In the genomic region with DNA sequence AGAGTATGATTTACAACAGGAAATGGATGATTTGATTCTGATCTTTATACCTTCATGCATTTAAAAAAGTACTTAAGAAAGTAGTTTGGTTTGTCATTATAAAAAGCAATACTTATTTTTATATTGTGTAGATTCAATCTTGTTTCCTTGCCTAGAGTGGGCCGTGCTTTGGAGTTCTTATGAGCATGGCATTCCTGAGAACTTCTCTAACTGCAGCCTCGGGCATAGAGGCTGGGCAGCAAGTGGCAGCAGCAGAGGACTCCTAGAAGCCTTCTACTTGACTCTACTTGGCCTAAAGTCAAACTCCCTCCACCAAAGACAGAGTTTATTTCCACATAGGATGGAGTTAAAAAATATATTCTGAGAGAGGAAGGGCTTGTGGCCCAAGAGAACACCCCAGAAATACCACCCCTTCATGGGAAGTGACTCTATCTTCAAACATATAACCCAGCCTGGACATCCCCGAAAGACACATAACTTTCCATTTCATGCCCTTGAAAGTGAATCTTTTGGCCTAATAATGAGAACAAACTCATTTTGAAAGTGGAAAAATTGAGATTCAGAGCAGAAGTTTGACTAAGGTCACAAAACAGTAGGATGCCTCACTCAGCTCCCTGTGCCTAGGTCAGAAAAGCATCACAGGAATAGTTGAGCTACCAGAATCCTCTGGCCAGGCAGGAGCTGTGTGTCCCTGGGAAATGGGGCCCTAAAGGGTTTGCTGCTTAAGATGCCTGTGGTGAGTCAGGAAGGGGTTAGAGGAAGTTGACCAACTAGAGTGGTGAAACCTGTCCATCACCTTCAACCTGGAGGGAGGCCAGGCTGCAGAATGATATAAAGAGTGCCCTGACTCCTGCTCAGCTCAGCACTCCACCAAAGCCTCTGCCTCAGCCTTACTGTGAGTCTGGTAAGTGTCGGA, we compare ENCODE assay signal across 13 cellular contexts. TPM values are rescaled to one million over a fixed set of nuclear protein-coding genes. Genes with fewer than 3 reads are reported as not detected.
DNase-seq lines count a peak whose midpoint lies in the region; ATAC-seq and TF ChIP-seq lines count a peak whose summit lies in the region.
"Had no signal": no experiment of that assay in that cellular context is flagged by ENCODE, and none has a peak within 500 bp of the region (broad histone marks: within the 10 kb centered on the region; RNA-seq: fewer than 3 reads in every experiment).

A gene with protein sequence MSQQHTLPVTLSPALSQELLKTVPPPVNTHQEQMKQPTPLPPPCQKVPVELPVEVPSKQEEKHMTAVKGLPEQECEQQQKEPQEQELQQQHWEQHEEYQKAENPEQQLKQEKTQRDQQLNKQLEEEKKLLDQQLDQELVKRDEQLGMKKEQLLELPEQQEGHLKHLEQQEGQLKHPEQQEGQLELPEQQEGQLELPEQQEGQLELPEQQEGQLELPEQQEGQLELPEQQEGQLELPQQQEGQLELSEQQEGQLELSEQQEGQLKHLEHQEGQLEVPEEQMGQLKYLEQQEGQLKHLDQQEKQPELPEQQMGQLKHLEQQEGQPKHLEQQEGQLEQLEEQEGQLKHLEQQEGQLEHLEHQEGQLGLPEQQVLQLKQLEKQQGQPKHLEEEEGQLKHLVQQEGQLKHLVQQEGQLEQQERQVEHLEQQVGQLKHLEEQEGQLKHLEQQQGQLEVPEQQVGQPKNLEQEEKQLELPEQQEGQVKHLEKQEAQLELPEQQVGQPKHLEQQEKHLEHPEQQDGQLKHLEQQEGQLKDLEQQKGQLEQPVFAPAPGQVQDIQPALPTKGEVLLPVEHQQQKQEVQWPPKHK (plus strand): TSS at position 861 of the 916 bp plus-strand sequence. CDS start 1,252 bp downstream, outside the sequence.

- RAD21 ChIA-PET in HCT116 (lab: Charles Lee; ENCODE audit: low non-redundant PET in 1 of 2, low total read pairs in 2 of 2, uncharacterized antibody in 2 of 2, unreplicated experiment in 2 of 2) = no interaction called here

- H4K20me1 ChIP-seq in HCT116 (ENCODE audit: insufficient read depth) (no peaks in the 10 kb centered on the region), SK-N-SH (ENCODE audit: insufficient read depth) (no peaks in the 10 kb centered on the region)

- H3K9ac ChIP-seq in HCT116 (ENCODE audit: low read length) (no peak within 1 kb of the TSS), SK-N-SH (peak within 1 kb of the TSS; percentile 71; the same call in 1 of the 2 replicates)

- H3K9me3 Mint-ChIP-seq in naive thymus-derived CD4-positive, alpha-beta T cell = peaks cover 0 to 10% (median 3%) of the 10 kb centered on the region in 11 donors
- H3K9me3 Mint-ChIP-seq: activated naive CD4-positive, alpha-beta T cell treated with anti-CD3 and anti-CD28 coated beads, Interleukin-2, amount 10 ng/mL, durations not matched to agents 7 days and 5 days; natural killer cell treated with Interleukin-12 subunit alpha and Interleukin-12 subunit beta and Interleukin-15 and Interleukin-18, amount 100 ng/mL, for 72 hours had no signal

- intact Hi-C loops in HCT116 (cut with micrococcal nuclease) = no loop called here
- intact Hi-C loops in naive thymus-derived CD4-positive, alpha-beta T cell (cut with micrococcal nuclease) = no loop called here

- TF ChIP-seq RAD21 in HCT116 (IDR thresholded peaks at IDR 0.05; ENCODE audit: low read depth) (no peak), SK-N-SH (IDR thresholded peaks at IDR 0.05; ENCODE audit: low read length) (no peak)

- no peak within 1 kb of the TSS for H3K27ac Mint-ChIP-seq in naive thymus-derived CD4-positive, alpha-beta T cell
- H3K27ac Mint-ChIP-seq: activated naive CD4-positive, alpha-beta T cell treated with anti-CD3 and anti-CD28 coated beads, Interleukin-2, amount 10 ng/mL, durations not matched to agents 7 days and 5 days had no signal

- H3K36me3 ChIP-seq in HCT116 (ENCODE audit: control insufficient read depth in 1 of 2, insufficient read depth in 2 of 2, low read length in 2 of 2) = no peaks in the 10 kb centered on the region
- no peaks in the 10 kb centered on the region for H3K36me3 ChIP-seq in SK-N-SH (replicated peaks in 1 of 2; ENCODE audit: control insufficient read depth in 1 of 2, insufficient read depth in 2 of 2, low read length in 1 of 2)
- H3K36me3 ChIP-seq in naive thymus-derived CD4-positive, alpha-beta T cell (ENCODE audit: control insufficient read depth in 2 of 3, insufficient read depth in 3 of 3, low read length in 3 of 3) = no peaks in the 10 kb centered on the region
- H3K36me3 ChIP-seq: spleen had no signal

- H3K79me2 ChIP-seq in HCT116 (ENCODE audit: insufficient read depth, low read length) = no peaks in the 10 kb centered on the region
- H3K79me2 ChIP-seq in SK-N-SH (ENCODE audit: insufficient read depth) = no peaks in the 10 kb centered on the region

- H2AFZ ChIP-seq in HCT116 (ENCODE audit: low read depth, low read length, poor library complexity, severe bottlenecking) = no peak within 1 kb of the TSS
- H2AFZ ChIP-seq in SK-N-SH (ENCODE audit: low read depth) = peak within 1 kb of the TSS; percentile 73

- no peaks in the 10 kb centered on the region for H3K36me3 Mint-ChIP-seq in naive thymus-derived CD4-positive, alpha-beta T cell
- H3K36me3 Mint-ChIP-seq: activated naive CD4-positive, alpha-beta T cell treated with anti-CD3 and anti-CD28 coated beads, Interleukin-2, amount 10 ng/mL, durations not matched to agents 7 days and 5 days; CD14-positive monocyte; natural killer cell treated with Interleukin-12 subunit alpha and Interleukin-12 subunit beta and Interleukin-15 and Interleukin-18, amount 100 ng/mL, for 72 hours had no signal

- BruUV-seq in HCT116 (replicated peaks; lab: Mats Ljungman, UMichigan) = no TSS peak

- TF ChIP-seq CTCF in GM12865 (IDR thresholded peaks at IDR 0.05; ENCODE audit: insufficient read depth, low read depth, low read length, missing control alignments) (no peak), HCT116 (IDR thresholded peaks at IDR 0.05 in 2 of 3, conservative IDR thresholded peaks at IDR 0.05 in 1 of 3; ENCODE audit: borderline replicate concordance in 1 of 3, insufficient read depth in 1 of 3, low read depth in 2 of 3, low read length in 2 of 3) (no peak), SK-N-SH (IDR thresholded peaks at IDR 0.05) (no peak)

- no peaks in the 10 kb centered on the region for H3K9me2 ChIP-seq in HCT116 (ENCODE audit: insufficient read depth)
- no peaks in the 10 kb centered on the region for H3K9me2 ChIP-seq in SK-N-SH

- no peak within 1 kb of the TSS for H3K27ac ChIP-seq in HCT116 (ENCODE audit: low read depth, low read length)
- peak within 1 kb of the TSS in 1 of 2 experiments; percentile 99; a peak in 2 of 4 replicates for H3K27ac ChIP-seq in SK-N-SH (ENCODE audit: low read depth in 2 of 2, low read length in 1 of 2)
- H3K27ac ChIP-seq in naive thymus-derived CD4-positive, alpha-beta T cell (ENCODE audit: low read depth, low read length) = no peak within 1 kb of the TSS
- H3K27ac ChIP-seq: spleen had no signal

- H3K4me3 Mint-ChIP-seq in naive thymus-derived CD4-positive, alpha-beta T cell = no peak within 1 kb of the TSS
- H3K4me3 Mint-ChIP-seq: activated naive CD4-positive, alpha-beta T cell treated with anti-CD3 and anti-CD28 coated beads, Interleukin-2, amount 10 ng/mL, durations not matched to agents 7 days and 5 days; CD14-positive monocyte had no signal

- ATAC-seq in HCT116 = peak; percentile 33; the same call in 1 of the 2 replicates
- ATAC-seq in naive thymus-derived CD4-positive, alpha-beta T cell = no peak
- ATAC-seq: natural killer cell treated with Interleukin-12 subunit alpha and Interleukin-12 subunit beta and Interleukin-15 and Interleukin-18, amount 100 ng/mL, for 72 hours had no signal

- peaks cover 0 to 5% (median 0%) of the 10 kb centered on the region in 7 donors for H3K4me1 Mint-ChIP-seq in naive thymus-derived CD4-positive, alpha-beta T cell
- H3K4me1 Mint-ChIP-seq: activated naive CD4-positive, alpha-beta T cell treated with anti-CD3 and anti-CD28 coated beads, Interleukin-2, amount 10 ng/mL, durations not matched to agents 7 days and 5 days; CD14-positive monocyte had no signal

- H3K9me3 ChIP-seq in HCT116 (ENCODE audit: control insufficient read depth in 1 of 2, insufficient read depth in 1 of 2, low read depth in 1 of 2, low read length in 2 of 2) (no peaks in the 10 kb centered on the region), SK-N-SH (no peaks in the 10 kb centered on the region)
- H3K9me3 ChIP-seq in naive thymus-derived CD4-positive, alpha-beta T cell (ENCODE audit: control insufficient read depth in 2 of 3, low read length in 3 of 3) = peaks cover 0 to 7% (median 0%) of the 10 kb centered on the region in 3 experiments

- peaks cover 49% of the 10 kb centered on the region for H3K27me3 ChIP-seq in HCT116 (ENCODE audit: insufficient read depth, low read length)
- no peaks in the 10 kb centered on the region for H3K27me3 ChIP-seq in SK-N-SH (ENCODE audit: insufficient read depth)
- peaks cover 0 to 5% of the 10 kb centered on the region in 2 donors for H3K27me3 ChIP-seq in naive thymus-derived CD4-positive, alpha-beta T cell (ENCODE audit: control insufficient read depth in 2 of 2, insufficient read depth in 2 of 2, low read length in 2 of 2)

- H3K4me1 ChIP-seq in HCT116 (ENCODE audit: control insufficient read depth in 1 of 2, insufficient read depth in 2 of 2, low read length in 2 of 2) = peaks cover 0 to 28% of the 10 kb centered on the region in 2 experiments; a peak in 1 of 4 replicates
- peaks cover 0 to 30% of the 10 kb centered on the region in 2 experiments; a peak in 2 of 4 replicates for H3K4me1 ChIP-seq in SK-N-SH (ENCODE audit: control insufficient read depth in 1 of 2, insufficient read depth in 2 of 2, low read depth in 1 of 2, low read length in 1 of 2)
- H3K4me1 ChIP-seq in naive thymus-derived CD4-positive, alpha-beta T cell (ENCODE audit: control insufficient read depth in 2 of 2, insufficient read depth in 2 of 2, low read length in 2 of 2) = no peaks in the 10 kb centered on the region
- H3K4me1 ChIP-seq: spleen had no signal

- POLR2A ChIA-PET in HCT116 (lab: Charles Lee) (no interaction called here), SK-N-SH (lab: Yijun Ruan, JAX) (no interaction called here)
- POLR2A ChIA-PET in naive thymus-derived CD4-positive, alpha-beta T cell (lab: Charles Lee) = no interaction called here

- CTCF ChIA-PET in HCT116 (lab: Charles Lee) (no interaction called here), SK-N-SH (lab: Yijun Ruan, JAX) (no interaction called here)
- CTCF ChIA-PET in naive thymus-derived CD4-positive, alpha-beta T cell (lab: Charles Lee) = no interaction called here

- H3K4me2 ChIP-seq in HCT116 (ENCODE audit: low read length) (no peak within 1 kb of the TSS; the same call in 1 of the 2 replicates), SK-N-SH (peak within 1 kb of the TSS; percentile 61)

- WGBS in SK-N-SH (ENCODE audit: low lambda C conversion rate) = 26% methylated on average over 4 of the region's 4 CpGs

- no peak for TF ChIP-seq POLR2A in HCT116 (IDR thresholded peaks at IDR 0.05; ENCODE audit: borderline replicate concordance, extremely low read depth, insufficient read depth, insufficient read length)

- H3F3A ChIP-seq in SK-N-SH (replicated peaks; ENCODE audit: insufficient read depth) = peaks cover 35% of the 10 kb centered on the region

- DNase-seq in GM12865 (ENCODE audit: low read depth) (peak; percentile 68), HCT116 (ENCODE audit: low read depth, low spot score) (peak; percentile 8), SK-N-SH (no peak), renal cortical epithelial cell (ENCODE audit: low read depth) (peak; percentile 40), kidney glomerular epithelial cell (lab: John Stamatoyannopoulos, UW) (no peak), NCI-H345 (lab: John Stamatoyannopoulos, UW) (no peak)
- DNase-seq in naive thymus-derived CD4-positive, alpha-beta T cell = no peak
- DNase-seq in stimulated activated naive CD4-positive, alpha-beta T cell treated with Interleukin-2 at 50 U/mL for 16 hours (lab: John Stamatoyannopoulos, UW) = no peak
- DNase-seq: activated CD4-positive, alpha-beta T cell treated with anti-CD3 and anti-CD28 coated beads, Interleukin-2, amount 50 U/mL, for 4 hours; activated naive CD4-positive, alpha-beta T cell treated with anti-CD3 and anti-CD28 coated beads, Interleukin-2, amount 10 ng/mL, durations not matched to agents 7 days and 5 days; spleen had no signal

- H3K4me3 ChIP-seq in GM12865 (ENCODE audit: low read depth, low read length) = peak within 1 kb of the TSS; percentile 29
- H3K4me3 ChIP-seq in HCT116 (replicated peaks in 1 of 2; ENCODE audit: low read depth in 1 of 2, low read length in 2 of 2) = no peak within 1 kb of the TSS
- H3K4me3 ChIP-seq in SK-N-SH (ENCODE audit: low read depth in 2 of 2, low read length in 1 of 2) = no peak within 1 kb of the TSS; a peak in 1 of 4 replicates
- no peak within 1 kb of the TSS for H3K4me3 ChIP-seq in naive thymus-derived CD4-positive, alpha-beta T cell (ENCODE audit: low read length)
- H3K4me3 ChIP-seq: spleen had no signal

- TF ChIP-seq EP300 in SK-N-SH (IDR thresholded peaks at IDR 0.05; ENCODE audit: borderline replicate concordance in 1 of 2, low read depth in 1 of 2, low read length in 1 of 2) = no peak

- H3K27me3 Mint-ChIP-seq in naive thymus-derived CD4-positive, alpha-beta T cell = peaks cover 14 to 55% (median 45%) of the 10 kb centered on the region in 5 donors

RNA-seq across cellular contexts. Expression of the gene that starts here (rescaled TPM):
- total RNA-seq in HCT116 (2021; ENCODE audit: unreplicated experiment) (not detected), renal cortical epithelial cell (0.15 and 2.4 TPM in 2 replicates)
- 0.04 TPM in 1 of 2 replicates, not detected in the other for polyA plus RNA-seq in HCT116 (2012)
- 0.64 and 0.86 TPM in 2 replicates for polyA plus RNA-seq in SK-N-SH (2012; rRNA removed)
- polyA plus RNA-seq in SK-N-SH (2012; cell fraction: cytosol; rRNA removed) = 0.42 TPM in 2 replicates
- polyA plus RNA-seq in SK-N-SH (2012; cell fraction: nucleus; rRNA removed) = 0.83 and 1.1 TPM in 2 replicates
- total RNA-seq in naive thymus-derived CD4-positive, alpha-beta T cell = not detected
- polyA plus RNA-seq in naive thymus-derived CD4-positive, alpha-beta T cell = not detected
- total RNA-seq: natural killer cell treated with Interleukin-12 subunit alpha and Interleukin-12 subunit beta and Interleukin-15 and Interleukin-18, amount 100 ng/mL, for 72 hours; spleen had no signal
- polyA plus RNA-seq: CD14-positive monocyte had no signal

Comparison
In these comparisons a context has a peak if more than half of its experiments do, and no peak if none do; other contexts are left out.
1. Peak in DNase-seq and ATAC-seq in HCT116; RNA of the gene not detected or under 1 TPM.
2. DNase-seq: peak in GM12865 (single experiment) and renal cortical epithelial cell (single experiment); none in SK-N-SH (single experiment), naive thymus-derived CD4-positive, alpha-beta T cell (0 of 9), kidney glomerular epithelial cell (single experiment), NCI-H345 (single experiment) and stimulated activated naive CD4-positive, alpha-beta T cell treated with Interleukin-2 at 50 U/mL for 16 hours (single experiment).